In the genomic region with DNA sequence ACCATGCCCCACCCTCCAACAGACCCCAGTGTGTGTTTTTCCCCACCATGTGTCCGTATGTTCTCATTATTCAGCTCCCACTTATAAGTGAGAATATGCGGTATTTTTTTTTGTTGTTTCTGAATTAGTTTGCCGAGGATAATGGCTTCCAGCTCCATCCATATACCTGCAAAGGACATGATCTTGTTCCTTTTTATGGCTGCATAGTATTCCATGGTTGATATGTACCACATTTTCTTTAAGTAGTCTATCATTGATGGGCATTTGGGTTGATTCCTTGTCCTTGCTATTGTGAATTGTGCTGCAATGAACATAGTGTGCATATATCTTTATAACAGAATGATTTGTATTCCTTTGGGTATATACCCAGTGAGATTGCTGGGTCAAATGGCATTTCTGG, we compare ENCODE assay signal across 35 cellular contexts.
"Had no signal": no experiment of that assay in that cellular context is flagged by ENCODE, and none has a peak within 500 bp of the region (broad histone marks: within the 10 kb centered on the region; RNA-seq: fewer than 3 reads in every experiment).

No MANE protein-coding gene starts in this region.

- H3K9me3 ChIP-seq: MG63 had no signal

- DNase-seq: Karpas-422, Kasumi-1, MG63, MM.1S, MV-4-11, NCI-H1048, NCI-H1092, NCI-H1092 treated with DMSO at 0.1 percent for 48 hours, NCI-H1105, NCI-H1105 treated with DMSO at 0.1 percent for 48 hours, NCI-H1417, NCI-H1417 treated with DMSO at 0.1 percent for 48 hours, NCI-H1436, NCI-H1436 treated with DMSO at 0.1 percent for 48 hours, NCI-H146, NCI-H1694, NCI-H1694 treated with DMSO at 0.1 percent for 48 hours, NCI-H187, NCI-H187 treated with DMSO at 0.1 percent for 48 hours, NCI-H1930, NCI-H2029, NCI-H2029 treated with DMSO at 0.1 percent for 48 hours, NCI-H2081, NCI-H2081 treated with DMSO at 0.1 percent for 48 hours, NCI-H2107, NCI-H2171, NCI-H2171 treated with DMSO at 0.1 percent for 48 hours, NCI-H2227 treated with DMSO at 0.1 percent for 48 hours, NCI-H226, NCI-H345, NCI-H446, NCI-H446 treated with DMSO at 0.1 percent for 48 hours, NCI-H510A, NCI-H510A treated with DMSO at 0.1 percent for 48 hours, NCI-H524 had no signal

- H3K27me3 ChIP-seq: MG63 had no signal

- H3K4me3 ChIP-seq: MG63 had no signal
